ENCODE assay signal across 8 cellular contexts in the genomic region with DNA sequence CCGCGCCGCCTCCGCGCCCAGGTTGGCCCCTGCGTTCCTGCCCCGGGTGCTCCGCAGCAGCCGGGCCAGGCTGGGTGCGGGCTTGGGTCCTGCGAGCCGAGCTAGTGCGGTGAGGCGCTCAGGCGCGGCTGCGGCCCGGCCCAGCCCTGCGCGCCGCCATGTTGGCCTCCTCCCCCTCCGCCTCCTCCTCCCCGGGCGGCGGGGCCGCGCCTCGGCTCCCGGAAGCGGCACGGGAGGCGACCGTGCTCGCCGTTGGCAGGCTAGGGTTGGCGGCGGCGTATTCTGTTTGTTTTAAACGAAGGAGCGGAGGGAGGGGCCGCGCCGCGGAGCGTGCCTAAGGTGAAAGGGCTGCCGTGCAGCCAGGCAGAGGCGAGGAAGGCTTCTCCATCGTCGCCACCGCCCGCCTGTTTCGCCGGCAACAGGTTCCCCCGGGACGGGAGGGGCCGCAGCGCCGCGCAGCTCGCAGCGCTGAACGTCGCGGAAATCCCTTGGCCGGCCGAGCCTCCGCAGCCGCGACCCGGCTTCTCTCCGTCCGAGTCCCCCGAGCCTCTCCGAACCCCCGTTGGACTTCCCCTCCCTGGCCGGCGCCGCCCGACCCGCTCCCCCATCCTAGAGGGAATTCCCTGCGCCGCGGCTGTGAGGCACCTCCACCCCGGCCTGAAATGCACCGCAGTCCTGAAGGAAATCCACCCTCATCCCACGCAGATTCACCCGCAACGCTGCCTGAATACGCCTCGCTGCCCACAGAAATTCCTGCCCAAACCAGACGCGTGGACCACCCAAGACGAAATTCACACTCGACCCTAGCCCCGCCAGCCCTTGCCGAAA. TPM values are rescaled to one million over a fixed set of nuclear protein-coding genes. Genes with fewer than 3 reads are reported as not detected.
DNase-seq lines count a peak whose midpoint lies in the region; ATAC-seq and TF ChIP-seq lines count a peak whose summit lies in the region.

A gene with protein sequence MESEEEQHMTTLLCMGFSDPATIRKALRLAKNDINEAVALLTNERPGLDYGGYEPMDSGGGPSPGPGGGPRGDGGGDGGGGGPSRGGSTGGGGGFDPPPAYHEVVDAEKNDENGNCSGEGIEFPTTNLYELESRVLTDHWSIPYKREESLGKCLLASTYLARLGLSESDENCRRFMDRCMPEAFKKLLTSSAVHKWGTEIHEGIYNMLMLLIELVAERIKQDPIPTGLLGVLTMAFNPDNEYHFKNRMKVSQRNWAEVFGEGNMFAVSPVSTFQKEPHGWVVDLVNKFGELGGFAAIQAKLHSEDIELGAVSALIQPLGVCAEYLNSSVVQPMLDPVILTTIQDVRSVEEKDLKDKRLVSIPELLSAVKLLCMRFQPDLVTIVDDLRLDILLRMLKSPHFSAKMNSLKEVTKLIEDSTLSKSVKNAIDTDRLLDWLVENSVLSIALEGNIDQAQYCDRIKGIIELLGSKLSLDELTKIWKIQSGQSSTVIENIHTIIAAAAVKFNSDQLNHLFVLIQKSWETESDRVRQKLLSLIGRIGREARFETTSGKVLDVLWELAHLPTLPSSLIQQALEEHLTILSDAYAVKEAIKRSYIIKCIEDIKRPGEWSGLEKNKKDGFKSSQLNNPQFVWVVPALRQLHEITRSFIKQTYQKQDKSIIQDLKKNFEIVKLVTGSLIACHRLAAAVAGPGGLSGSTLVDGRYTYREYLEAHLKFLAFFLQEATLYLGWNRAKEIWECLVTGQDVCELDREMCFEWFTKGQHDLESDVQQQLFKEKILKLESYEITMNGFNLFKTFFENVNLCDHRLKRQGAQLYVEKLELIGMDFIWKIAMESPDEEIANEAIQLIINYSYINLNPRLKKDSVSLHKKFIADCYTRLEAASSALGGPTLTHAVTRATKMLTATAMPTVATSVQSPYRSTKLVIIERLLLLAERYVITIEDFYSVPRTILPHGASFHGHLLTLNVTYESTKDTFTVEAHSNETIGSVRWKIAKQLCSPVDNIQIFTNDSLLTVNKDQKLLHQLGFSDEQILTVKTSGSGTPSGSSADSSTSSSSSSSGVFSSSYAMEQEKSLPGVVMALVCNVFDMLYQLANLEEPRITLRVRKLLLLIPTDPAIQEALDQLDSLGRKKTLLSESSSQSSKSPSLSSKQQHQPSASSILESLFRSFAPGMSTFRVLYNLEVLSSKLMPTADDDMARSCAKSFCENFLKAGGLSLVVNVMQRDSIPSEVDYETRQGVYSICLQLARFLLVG (N-terminal part only) (minus strand): TSS at position 171 of the 828 bp plus-strand sequence. CDS start 251 bp downstream, outside the sequence.

- peaks cover 3% of the 10 kb centered on the region for H3K27me3 Mint-ChIP-seq in neural progenitor cell (ENCODE audit: insufficient read depth, low read depth)

- peak within 1 kb of the TSS; percentile 71 for H2AFZ ChIP-seq in neural progenitor cell (replicated peaks)

- peak; percentile 79 for ATAC-seq in GM21723 (IDR thresholded peaks at IDR 0.05; ENCODE audit: unreplicated experiment)
- peak; percentile 84 for ATAC-seq in foreskin keratinocyte

- peaks cover 59% of the 10 kb centered on the region for H3K4me1 Mint-ChIP-seq in neural progenitor cell

- no peaks in the 10 kb centered on the region for H3K9me3 ChIP-seq in neural progenitor cell (ENCODE audit: low read depth)
- no peaks in the 10 kb centered on the region for H3K9me3 ChIP-seq in subcutaneous abdominal adipose tissue (ENCODE audit: control insufficient read depth in 5 of 5, low read length in 5 of 5)

- H3K4me1 ChIP-seq in foreskin keratinocyte (peaks cover 16% of the 10 kb centered on the region), neural progenitor cell (peaks cover 49% of the 10 kb centered on the region), subcutaneous abdominal adipose tissue (ENCODE audit: control insufficient read depth in 5 of 5, insufficient read depth in 5 of 5, low read length in 5 of 5) (peaks cover 6 to 64% (median 50%) of the 10 kb centered on the region in 5 donors)

- H3K9ac ChIP-seq in neural progenitor cell, result peak within 1 kb of the TSS; percentile 67
- peak within 1 kb of the TSS; percentile 88 to 99 (median 97) for H3K9ac ChIP-seq in subcutaneous abdominal adipose tissue (ENCODE audit: low read length in 5 of 5)

- no peaks in the 10 kb centered on the region for H3K9me3 Mint-ChIP-seq in neural progenitor cell

- H3K36me3 Mint-ChIP-seq in neural progenitor cell, result no peaks in the 10 kb centered on the region

- peak within 1 kb of the TSS; percentile 79 for H3K4me3 ChIP-seq in neural progenitor cell
- peak within 1 kb of the TSS; percentile 84 to 99 (median 91) for H3K4me3 ChIP-seq in subcutaneous abdominal adipose tissue (ENCODE audit: low read depth in 1 of 5, low read length in 5 of 5)

- H3K36me3 ChIP-seq in neural progenitor cell (no peaks in the 10 kb centered on the region), subcutaneous abdominal adipose tissue (ENCODE audit: control insufficient read depth in 5 of 5, insufficient read depth in 5 of 5, low read length in 5 of 5) (no peaks in the 10 kb centered on the region)

- H3F3A ChIP-seq in neural progenitor cell (ENCODE audit: low read depth), result peaks cover 40% of the 10 kb centered on the region

- no peak for TF ChIP-seq CTCF in foreskin keratinocyte (conservative IDR thresholded peaks at IDR 0.05)
- no peak for TF ChIP-seq CTCF in neural progenitor cell (IDR thresholded peaks at IDR 0.05)

- H4K20me1 ChIP-seq in neural progenitor cell (ENCODE audit: low read depth), result peaks cover 41% of the 10 kb centered on the region

- peaks cover 47% of the 10 kb centered on the region for H3K79me2 ChIP-seq in neural progenitor cell (ENCODE audit: low read depth)

- in situ Hi-C loops in KBM-7 (cut with MboI; ENCODE audit: low pct_unique_long_range_greater_than_20kb, low sequenced_read_pairs), result no loop called here

- H3K27me3 ChIP-seq in foreskin keratinocyte, result no peaks in the 10 kb centered on the region
- H3K27me3 ChIP-seq in neural progenitor cell, result peaks cover 10% of the 10 kb centered on the region
- H3K27me3 ChIP-seq in subcutaneous abdominal adipose tissue (ENCODE audit: control insufficient read depth in 5 of 5, insufficient read depth in 4 of 5, low read length in 5 of 5), result no peaks in the 10 kb centered on the region

- H3K4me2 ChIP-seq in neural progenitor cell, result peak within 1 kb of the TSS; percentile 99

- H3K4me3 Mint-ChIP-seq in neural progenitor cell, result peak within 1 kb of the TSS; percentile 96

- H3K27ac Mint-ChIP-seq in neural progenitor cell, result peak within 1 kb of the TSS; percentile 98

- H3K27ac ChIP-seq in foreskin keratinocyte (peak within 1 kb of the TSS; percentile 75), neural progenitor cell (peak within 1 kb of the TSS; percentile 95), subcutaneous abdominal adipose tissue (ENCODE audit: low read depth, low read length) (peak within 1 kb of the TSS; percentile 97)

- DNase-seq in Daoy (ENCODE audit: low read depth), result peak; percentile 88
- DNase-seq in KBM-7, result peak; percentile 77
- DNase-seq in SHP77 (lab: John Stamatoyannopoulos, UW), result peak; percentile 51 to 81
- peak; percentile 78 for DNase-seq in activated gamma-delta T cell treated with Interleukin-2 at 50 U/mL for 16 hours
- peak in 1 of 2 donors; percentile 64 for DNase-seq in foreskin keratinocyte
- DNase-seq in neural progenitor cell (ENCODE audit: low spot score), result peak; percentile 94

RNA-seq across cellular contexts. Expression of the gene that starts here (rescaled TPM):
- total RNA-seq in Daoy (2014; rRNA removed; shearing (Covaris generic)), result 17.8 and 19.7 TPM in 2 replicates
- total RNA-seq in foreskin keratinocyte, result 42.4 and 45.3 TPM in 2 replicates
- 12.1 and 17.2 TPM in 2 replicates for polyA plus RNA-seq in foreskin keratinocyte
- 35.2 and 50.5 TPM in 2 replicates for total RNA-seq in neural progenitor cell (ENCODE audit: low replicate concordance)
